In genomic region chr2:130372055-130372832, GRCh38 we compare ENCODE assay signal across 8 cellular contexts. TPM values are rescaled to one million over a fixed set of nuclear protein-coding genes. Genes with fewer than 3 reads are reported as not detected.
DNase-seq lines count a peak whose midpoint lies in the region; ATAC-seq and TF ChIP-seq lines count a peak whose summit lies in the region.

No MANE protein-coding gene starts in this region.

- peak overlapping the region; percentile 92 to 96 (median 94) for H3K4me3 Mint-ChIP-seq in IgD-negative memory B cell
- H3K4me3 Mint-ChIP-seq in activated naive CD4-positive, alpha-beta T cell treated with anti-CD3 and anti-CD28 coated beads, Interleukin-2, amount 50 U/mL, for 24 hours = peak overlapping the region; percentile 90

- no peaks in the 10 kb centered on the region for H3K27me3 Mint-ChIP-seq in IgD-negative memory B cell
- no peaks in the 10 kb centered on the region for H3K27me3 Mint-ChIP-seq in activated naive CD4-positive, alpha-beta T cell treated with anti-CD3 and anti-CD28 coated beads, Interleukin-2, amount 50 U/mL, for 24 hours

- peak overlapping the region; percentile 65 to 76 for H3K27ac ChIP-seq in ovary
- H3K27ac ChIP-seq in tibial artery = peak overlapping the region; percentile 76 to 88

- peak overlapping the region; percentile 90 to 96 (median 94) for H3K27ac Mint-ChIP-seq in IgD-negative memory B cell
- H3K27ac Mint-ChIP-seq in activated naive CD4-positive, alpha-beta T cell treated with anti-CD3 and anti-CD28 coated beads, Interleukin-2, amount 50 U/mL, for 24 hours = peak overlapping the region; percentile 94

- H3K9me3 ChIP-seq in ovary = no peaks in the 10 kb centered on the region
- no peaks in the 10 kb centered on the region for H3K9me3 ChIP-seq in tibial artery

- peaks cover 10% of the 10 kb centered on the region for H3K4me1 ChIP-seq in ovary (ENCODE audit: insufficient read depth)
- peaks cover 0 to 34% (median 22%) of the 10 kb centered on the region in 4 donors for H3K4me1 ChIP-seq in tibial artery

- no peaks in the 10 kb centered on the region for H3K27me3 ChIP-seq in ovary
- H3K27me3 ChIP-seq in tibial artery = no peaks in the 10 kb centered on the region

- ATAC-seq in GM21529 (IDR thresholded peaks at IDR 0.05; ENCODE audit: unreplicated experiment) = peak; percentile 66

- TF ChIP-seq POLR2A in ovary (IDR thresholded peaks at IDR 0.05) = peak; percentile 39

- no peaks in the 10 kb centered on the region for H3K9me3 Mint-ChIP-seq in IgD-negative memory B cell
- H3K9me3 Mint-ChIP-seq in activated naive CD4-positive, alpha-beta T cell treated with anti-CD3 and anti-CD28 coated beads, Interleukin-2, amount 50 U/mL, for 24 hours = no peaks in the 10 kb centered on the region

- in situ Hi-C loops in SK-MEL-5 (cut with HindIII; ENCODE audit: low pct_unique_long_range_greater_than_20kb, low sequenced_read_pairs) = no loop called here

- DNase-seq in EH (ENCODE audit: low read depth) (peak; percentile 87), SK-MEL-5 (ENCODE audit: low read depth, low spot score) (peak; percentile 80), head of caudate nucleus (peak; percentile 57 to 93 (median 87)), ovary (peak; percentile 89 to 95 (median 94)), tibial artery (peak; percentile 88 to 93)

- peaks cover 6% of the 10 kb centered on the region for H3K36me3 Mint-ChIP-seq in IgD-negative memory B cell
- peaks cover 6% of the 10 kb centered on the region for H3K36me3 Mint-ChIP-seq in activated naive CD4-positive, alpha-beta T cell treated with anti-CD3 and anti-CD28 coated beads, Interleukin-2, amount 50 U/mL, for 24 hours

- intact Hi-C loops in head of caudate nucleus (cut with DNase I) = no loop called here
- intact Hi-C loops in ovary (cut with DNase I) = no loop called here
- intact Hi-C loops in tibial artery (cut with DNase I; ENCODE audit: low total_unique reads) = no loop called here

- TF ChIP-seq CTCF in ovary (IDR thresholded peaks at IDR 0.05) (peak; percentile 88 to 95 (median 89)), tibial artery (IDR thresholded peaks at IDR 0.05) (peak; percentile 87 to 91)

- peaks cover 50 to 66% (median 51%) of the 10 kb centered on the region in 3 donors for H3K4me1 Mint-ChIP-seq in IgD-negative memory B cell
- H3K4me1 Mint-ChIP-seq in activated naive CD4-positive, alpha-beta T cell treated with anti-CD3 and anti-CD28 coated beads, Interleukin-2, amount 50 U/mL, for 24 hours = peaks cover 61% of the 10 kb centered on the region

- no peaks in the 10 kb centered on the region for H3K36me3 ChIP-seq in ovary
- H3K36me3 ChIP-seq in tibial artery = peaks cover 0 to 19% (median 6%) of the 10 kb centered on the region in 3 donors

- 0 to 2% (median 0%) methylated on average over 42 to 81 of the region's 81 CpGs for WGBS in ovary, 3 donors

- TF ChIP-seq EP300 in ovary (IDR thresholded peaks at IDR 0.05) = no peak

- H3K4me3 ChIP-seq in ovary = peak overlapping the region; percentile 65
- peak overlapping the region; percentile 91 to 93 for H3K4me3 ChIP-seq in tibial artery

RNA-seq across cellular contexts. Expression of gene PTPN18, which starts 16.4 kb away (rescaled TPM):
- polyA plus RNA-seq in IgD-negative memory B cell (124 TPM), ovary (10 to 100 TPM; 29.0 to 62.6 TPM)
- total RNA-seq in SK-MEL-5 (2014; rRNA removed; shearing (Covaris generic)) = 17.2 and 19.3 TPM in 2 replicates
- polyA plus RNA-seq in SK-MEL-5 (2015; cell fraction: cytosol; rRNA removed) = 41.1 and 53.4 TPM in 2 replicates
- polyA plus RNA-seq in SK-MEL-5 (2015; cell fraction: nucleus; rRNA removed) = 140 and 168 TPM in 2 replicates
- total RNA-seq in ovary = 10 to 100 TPM; 22.2 to 47.2 (median 30.8) TPM

RNA-seq across cellular contexts. Expression of gene IMP4, which starts 29.5 kb away (rescaled TPM):
- polyA plus RNA-seq in IgD-negative memory B cell (102 TPM), ovary (10 to 100 TPM; 24.8 to 51.4 TPM)
- total RNA-seq in SK-MEL-5 (2014; rRNA removed; shearing (Covaris generic)) = 90.2 and 95.5 TPM in 2 replicates
- 145 and 153 TPM in 2 replicates for polyA plus RNA-seq in SK-MEL-5 (2015; cell fraction: cytosol; rRNA removed)
- polyA plus RNA-seq in SK-MEL-5 (2015; cell fraction: nucleus; rRNA removed) = 255 and 296 TPM in 2 replicates
- total RNA-seq in ovary = 10 to 100 TPM; 40.8 to 74.0 (median 54.4) TPM

Comparison
In these comparisons a context has a peak if more than half of its experiments do, and no peak if none do; other contexts are left out.
1. Peak in every context shown above with its lines: DNase-seq, ATAC-seq, H3K4me3 ChIP-seq and H3K27ac ChIP-seq.